In genomic region chr2:108934583-108935230, GRCh38 we compare ENCODE assay signal across 22 cellular contexts. TPM values are rescaled to one million over a fixed set of nuclear protein-coding genes. Genes with fewer than 3 reads are reported as not detected.
"Had no signal": no experiment of that assay in that cellular context is flagged by ENCODE, and none has a peak within 500 bp of the region (broad histone marks: within the 10 kb centered on the region; RNA-seq: fewer than 3 reads in every experiment).

No MANE protein-coding gene starts in this region.

- H3K27ac Mint-ChIP-seq: activated CD4-positive, alpha-beta T cell treated with anti-CD3 and anti-CD28 coated beads for 36 hours; activated CD8-positive, alpha-beta T cell treated with anti-CD3 and anti-CD28 coated beads, Interleukin-2, amount 10 ng/mL, durations not matched to agents 7 days and 5 days; activated T-cell treated with anti-CD3 and anti-CD28 coated beads, Interleukin-2, amount 50 U/mL, for 72 hours; natural killer cell had no signal

- ATAC-seq: activated CD4-positive, alpha-beta T cell treated with anti-CD3 and anti-CD28 coated beads for 36 hours; activated CD8-positive, alpha-beta T cell treated with anti-CD3 and anti-CD28 coated beads, Interleukin-2, amount 10 ng/mL, durations not matched to agents 7 days and 5 days; activated T-cell treated with anti-CD3 and anti-CD28 coated beads, Interleukin-2, amount 50 U/mL, for 72 hours; left lobe of liver; natural killer cell; stimulated activated naive B cell treated with anti-CD40 and anti-IgM and Interleukin-4, amounts not matched to agents 10 μg/mL and 1 μg/mL and 100 μg/mL, for 72 hours; T-cell had no signal

- H3K36me3 Mint-ChIP-seq: natural killer cell; stimulated activated naive B cell treated with anti-CD40 and anti-IgM and Interleukin-4, amounts not matched to agents 10 μg/mL and 1 μg/mL and 100 μg/mL, for 72 hours; T-cell had no signal

- DNase-seq: activated CD4-positive, alpha-beta T cell treated with anti-CD3 and anti-CD28 coated beads for 36 hours; activated CD8-positive, alpha-beta memory T cell treated with anti-CD3 and anti-CD28 coated beads, Interleukin-2, amount 50 U/mL, for 48 hours; activated CD8-positive, alpha-beta T cell treated with anti-CD3 and anti-CD28 coated beads, Interleukin-2, amount 10 ng/mL, durations not matched to agents 7 days and 5 days; activated naive CD4-positive, alpha-beta T cell treated with Interleukin-2 at 50 U/mL for 16 hours; activated T-cell treated with anti-CD3 and anti-CD28 coated beads, Interleukin-2, amount 50 U/mL, for 72 hours; islet precursor cell; natural killer cell; nucleus accumbens; stimulated activated CD4-positive, alpha-beta T cell treated with anti-CD3 and anti-CD28 coated beads, Interleukin-4, amount 100 ng/mL, for 1 hour; stimulated activated naive B cell treated with anti-CD40 and anti-IgM and Interleukin-4, amounts not matched to agents 10 μg/mL and 1 μg/mL and 100 μg/mL, for 72 hours; substantia nigra; T-cell; T-helper 9 cell; trophoblast cell had no signal

- H3K27me3 Mint-ChIP-seq: activated CD4-positive, alpha-beta T cell treated with anti-CD3 and anti-CD28 coated beads for 36 hours; T-cell had no signal

- H3K4me3 ChIP-seq: ascending aorta, dorsolateral prefrontal cortex, esophagus muscularis mucosa, hepatocyte, mucosa of descending colon had no signal

- H3K36me3 ChIP-seq: ascending aorta, esophagus muscularis mucosa had no signal

- H3K4me1 Mint-ChIP-seq: natural killer cell had no signal

- H3K9me3 ChIP-seq: ascending aorta, esophagus muscularis mucosa, mucosa of descending colon had no signal

- H3K4me3 Mint-ChIP-seq: activated CD4-positive, alpha-beta T cell treated with anti-CD3 and anti-CD28 coated beads for 36 hours; activated CD8-positive, alpha-beta T cell treated with anti-CD3 and anti-CD28 coated beads, Interleukin-2, amount 10 ng/mL, durations not matched to agents 7 days and 5 days; activated T-cell treated with anti-CD3 and anti-CD28 coated beads, Interleukin-2, amount 50 U/mL, for 72 hours; natural killer cell; stimulated activated naive B cell treated with anti-CD40 and anti-IgM and Interleukin-4, amounts not matched to agents 10 μg/mL and 1 μg/mL and 100 μg/mL, for 72 hours; T-cell had no signal

- H3K27ac ChIP-seq: ascending aorta, dorsolateral prefrontal cortex, esophagus muscularis mucosa, hepatocyte had no signal

- H3K9me3 Mint-ChIP-seq: activated T-cell treated with anti-CD3 and anti-CD28 coated beads, Interleukin-2, amount 50 U/mL, for 72 hours; natural killer cell; T-cell had no signal

- H3K27me3 ChIP-seq: ascending aorta, esophagus muscularis mucosa, hepatocyte had no signal

- H3K4me1 ChIP-seq: ascending aorta had no signal

RNA-seq across cellular contexts. Expression of gene EDAR, which starts 54.3 kb away (rescaled TPM):
- total RNA-seq: activated CD8-positive, alpha-beta T cell treated with anti-CD3 and anti-CD28 coated beads, Interleukin-2, amount 10 ng/mL, durations not matched to agents 7 days and 5 days; ascending aorta; esophagus muscularis mucosa; fibroblast of villous mesenchyme; glomerular endothelial cell had no signal
